In genomic region chr2:14715600-14715999, GRCh38 we compare ENCODE assay signal across 27 cellular contexts.
"Had no signal": no experiment of that assay in that cellular context is flagged by ENCODE, and none has a peak within 500 bp of the region (broad histone marks: within the 10 kb centered on the region; RNA-seq: fewer than 3 reads in every experiment).

No MANE protein-coding gene starts in this region.

- H3K4me1 ChIP-seq: stomach, suprapubic skin, thyroid gland, tibial artery, tibial nerve, transverse colon, upper lobe of left lung, upper lobe of right lung, uterus, vagina had no signal

- H3K9me3 ChIP-seq: stomach, suprapubic skin, testis, thoracic aorta, thyroid gland, tibial artery, tibial nerve, transverse colon, upper lobe of left lung, upper lobe of right lung, uterus, vagina had no signal

- FAIRE-seq: urothelium cell line had no signal

- ATAC-seq: stimulated activated effector memory CD8-positive, alpha-beta T cell treated with anti-CD3 and anti-CD28 coated beads, Interleukin-12 subunit alpha, Interleukin-12 subunit beta, amount 100 ng/mL, for 72 hours; stimulated activated memory B cell treated with anti-CD40 and anti-IgM and Interleukin-4, amounts not matched to agents 10 μg/mL and 1 μg/mL and 100 μg/mL, for 72 hours; stimulated activated naive B cell treated with anti-CD40 and anti-IgM and Interleukin-4, amounts not matched to agents 10 μg/mL and 1 μg/mL and 100 μg/mL, for 72 hours; stimulated activated naive CD8-positive, alpha-beta T cell treated with anti-CD3 and anti-CD28 coated beads, Interleukin-15, amount 100 ng/mL, for 72 hours; stimulated activated naive CD8-positive, alpha-beta T cell treated with anti-CD3 and anti-CD28 coated beads, Interleukin-15, Interleukin-2, amounts not matched to agents 100 U/mL and 50 U/mL, for 24 hours; upper lobe of right lung had no signal

- H3K27ac ChIP-seq: stomach, suprapubic skin, testis, thoracic aorta, thyroid gland, tibial artery, tibial nerve, transverse colon, upper lobe of left lung, upper lobe of right lung, uterus, vagina had no signal

- H3K4me3 ChIP-seq: stomach, suprapubic skin, testis, thoracic aorta, thyroid gland, tibial artery, tibial nerve, transverse colon, upper lobe of left lung, upper lobe of right lung, uterus, vagina had no signal

- H3K27me3 ChIP-seq: stomach, suprapubic skin, testis, thyroid gland, tibial artery, tibial nerve, transverse colon, upper lobe of left lung, upper lobe of right lung, uterus, vagina had no signal

- DNase-seq: stimulated activated CD4-positive, alpha-beta T cell treated with anti-CD3 and anti-CD28 coated beads, Interleukin-2, amount 100 ng/mL, for 48 hours; stimulated activated CD4-positive, alpha-beta T cell treated with anti-CD3 and anti-CD28 coated beads, Interleukin-4, amount 100 ng/mL, for 1 hour; stimulated activated CD4-positive, alpha-beta T cell treated with anti-CD3 and anti-CD28 coated beads, Interleukin-4, amount 100 ng/mL, for 24 hours; stimulated activated CD4-positive, alpha-beta T cell treated with anti-CD3 and anti-CD28 coated beads, Interleukin-4, amount 100 ng/mL, for 4 hours; stimulated activated CD8-positive, alpha-beta memory T cell treated with anti-CD3 and anti-CD28 coated beads, Interleukin-4, amount 100 ng/mL, for 48 hours; stimulated activated naive B cell treated with anti-CD40 and anti-IgM and Interleukin-4, amounts not matched to agents 10 μg/mL and 1 μg/mL and 100 μg/mL, for 72 hours; stimulated activated naive CD4-positive, alpha-beta T cell; stimulated activated naive CD4-positive, alpha-beta T cell treated with Interleukin-2 at 50 U/mL for 16 hours; stimulated activated naive CD8-positive, alpha-beta T cell treated with anti-CD3 and anti-CD28 coated beads, Interleukin-15, amount 100 ng/mL, for 72 hours; stimulated activated naive CD8-positive, alpha-beta T cell treated with anti-CD3 and anti-CD28 coated beads, Interleukin-15, Interleukin-2, amounts not matched to agents 100 U/mL and 50 U/mL, for 24 hours; stomach; substantia nigra; testis; thyroid gland; tibial artery; transverse colon; trophoblast cell; upper lobe of left lung; upper lobe of right lung; uterus had no signal

- H3K36me3 ChIP-seq: stomach, suprapubic skin, thoracic aorta, thyroid gland, tibial artery, tibial nerve, transverse colon, upper lobe of left lung, upper lobe of right lung, uterus, vagina had no signal
